ENCODE assay signal across 9 cellular contexts in genomic region chr14:21267431-21267845, GRCh38. TPM values are rescaled to one million over a fixed set of nuclear protein-coding genes. Genes with fewer than 3 reads are reported as not detected.
A peak's percentile ranks its signal among the peaks of the same experiment; 100 is the strongest.
DNase-seq lines count a peak whose midpoint lies in the region; FAIRE-seq and TF ChIP-seq lines count a peak whose summit lies in the region.
"Had no signal": no experiment of that assay in that cellular context is flagged by ENCODE, and none has a peak within 500 bp of the region (broad histone marks: within the 10 kb centered on the region; RNA-seq: fewer than 3 reads in every experiment).

No MANE protein-coding gene starts in this region.

- no peak overlapping the region for H2BK12ac ChIP-seq in H1 (ENCODE audit: low read depth, low read length)

- TF ChIP-seq EP300 in H1 (IDR thresholded peaks at IDR 0.05; ENCODE audit: borderline replicate concordance in 1 of 2, low read depth in 2 of 2, low read length in 2 of 2), result no peak

- no peak overlapping the region for H2BK5ac ChIP-seq in H1 (ENCODE audit: low read depth, low read length)

- in situ Hi-C loops in GM13977 (cut with MboI; ENCODE audit: low pct_unique_long_range_greater_than_20kb, low sequenced_read_pairs, unreplicated experiment), result no loop called here

- peaks cover 3 to 10% (median 4%) of the 10 kb centered on the region in 4 experiments; a peak in 6 of 7 replicates for H3K4me1 ChIP-seq in H1 (replicated peaks in 1 of 4; ENCODE audit: control insufficient read depth in 3 of 4, insufficient read depth in 4 of 4, low read length in 3 of 4)
- H3K4me1 ChIP-seq in osteoblast (ENCODE audit: insufficient read depth, low read length), result peaks cover 51% of the 10 kb centered on the region

- no peaks in the 10 kb centered on the region for H3K27me3 ChIP-seq in H1 (replicated peaks in 1 of 4; ENCODE audit: control insufficient read depth in 3 of 4, extremely low read depth in 1 of 4, insufficient read depth in 3 of 4, low read length in 3 of 4)
- H3K27me3 ChIP-seq in osteoblast (ENCODE audit: insufficient read depth, low read length), result no peaks in the 10 kb centered on the region

- H3K36me3 ChIP-seq in H1 (ENCODE audit: control insufficient read depth in 2 of 4, insufficient read depth in 4 of 4, low read length in 3 of 4) (peaks cover 18 to 62% (median 42%) of the 10 kb centered on the region in 4 experiments), osteoblast (ENCODE audit: insufficient read depth, low read length) (peaks cover 53% of the 10 kb centered on the region)

- no peak overlapping the region for H4K91ac ChIP-seq in H1 (replicated peaks; ENCODE audit: insufficient read length, low read length)

- CTCF ChIA-PET in H1 (lab: Charles Lee; ENCODE audit: partially characterized antibody), result interaction anchor here (0.6 kb wide), 1 partner anchor 24 kb away, joined by 5 read pairs; no protein-coding TSS in a partner anchor

- no peak overlapping the region for H3K23ac ChIP-seq in H1 (ENCODE audit: insufficient read length)

- no peak for FAIRE-seq in H1 (lab: Jason Lieb, UNC)
- FAIRE-seq: islet of Langerhans had no signal

- no peak overlapping the region for H3K14ac ChIP-seq in H1 (ENCODE audit: insufficient read length)

- H2BK15ac ChIP-seq in H1 (ENCODE audit: low read length), result no peak overlapping the region

- H3K79me1 ChIP-seq in H1 (ENCODE audit: low read depth, low read length), result no peaks in the 10 kb centered on the region

- no peak overlapping the region for H2AK5ac ChIP-seq in H1 (ENCODE audit: low read depth, low read length)

- no peak overlapping the region for H4K5ac ChIP-seq in H1 (ENCODE audit: insufficient read length, low read depth, low read length)

- H3K4ac ChIP-seq in H1 (replicated peaks; ENCODE audit: insufficient read length, low read depth, low read length), result no peak overlapping the region

- peak overlapping the region; percentile 81 to 100 (median 100) for H3K4me3 ChIP-seq in H1 (ENCODE audit: extremely low read depth in 1 of 4, insufficient read depth in 2 of 4, low read depth in 3 of 4, low read length in 4 of 4)
- peak overlapping the region; percentile 100 for H3K4me3 ChIP-seq in osteoblast (ENCODE audit: insufficient read depth, low read length)

- H4K8ac ChIP-seq in H1 (ENCODE audit: extremely low read depth, insufficient read depth, low read length), result no peak overlapping the region

- POLR2A ChIA-PET in H1 (lab: Charles Lee; ENCODE audit: partially characterized antibody), result interaction anchor here (0.6 to 17.3 kb wide), 25 partner anchors 8 to 299 kb away, joined by 3 to 836 read pairs (median 5); no protein-coding TSS in a partner anchor

- TF ChIP-seq POLR2A in H1 (IDR thresholded peaks at IDR 0.05; ENCODE audit: control extremely low read depth in 1 of 2, low read depth in 2 of 2, low read length in 2 of 2), result peak; percentile 29; a peak in 2 of 3 replicates

- H3K79me2 ChIP-seq in H1 (ENCODE audit: control insufficient read depth in 1 of 2, insufficient read depth in 2 of 2, low read length in 2 of 2) (peaks cover 59 to 69% of the 10 kb centered on the region in 2 experiments), osteoblast (ENCODE audit: insufficient read depth, low read length) (peaks cover 68% of the 10 kb centered on the region)

- H4K20me1 ChIP-seq in H1 (replicated peaks in 1 of 2; ENCODE audit: control insufficient read depth in 1 of 2, insufficient read depth in 2 of 2, low read length in 2 of 2) (peaks cover 37 to 43% of the 10 kb centered on the region in 2 experiments), osteoblast (ENCODE audit: insufficient read depth, low read length) (peaks cover 63% of the 10 kb centered on the region)

- no peak overlapping the region for H2AFZ ChIP-seq in H1 (ENCODE audit: low read length)
- no peak overlapping the region for H2AFZ ChIP-seq in osteoblast (ENCODE audit: low read length)

- H2BK20ac ChIP-seq in H1 (ENCODE audit: low read length), result no peak overlapping the region

- H3K18ac ChIP-seq in H1 (ENCODE audit: extremely low read depth, low read length), result no peak overlapping the region

- no peak for TF ChIP-seq RAD21 in H1 (IDR thresholded peaks at IDR 0.05 in 1 of 2, conservative IDR thresholded peaks at IDR 0.05 in 1 of 2; ENCODE audit: low read depth in 2 of 2, low read length in 2 of 2)

- TF ChIP-seq CTCF in H1 (IDR thresholded peaks at IDR 0.05; ENCODE audit: control extremely low read depth in 1 of 3, insufficient read depth in 1 of 3, low read depth in 1 of 3, low read length in 3 of 3), result no peak
- no peak for TF ChIP-seq CTCF in osteoblast (IDR thresholded peaks at IDR 0.05; ENCODE audit: extremely low read depth, low read depth, low read length)
- no peak for TF ChIP-seq CTCF in GM13977 (IDR thresholded peaks at IDR 0.05; ENCODE audit: extremely low read depth, insufficient read depth, missing control alignments)

- H3K4me2 ChIP-seq in H1 (ENCODE audit: insufficient read depth in 1 of 2, low read depth in 2 of 2, low read length in 2 of 2), result peak overlapping the region; percentile 66 to 83
- H3K4me2 ChIP-seq in osteoblast (ENCODE audit: insufficient read depth, low read length), result peak overlapping the region; percentile 93

- no peaks in the 10 kb centered on the region; the same call in 1 of the 2 replicates for H3K23me2 ChIP-seq in H1 (ENCODE audit: low read depth, low read length)

- H3K9ac ChIP-seq in H1 (replicated peaks in 1 of 4; ENCODE audit: extremely low read depth in 1 of 4, low read depth in 3 of 4, low read length in 3 of 4), result peak overlapping the region in 3 of 4 experiments; percentile 58 to 100 (median 81); a peak in 5 of 7 replicates

- peak; percentile 7 for DNase-seq in EH (ENCODE audit: low read depth)
- peak; percentile 61 for DNase-seq in NCI-H82 (lab: John Stamatoyannopoulos, UW)
- DNase-seq in H1 (ENCODE audit: low read depth in 1 of 2, low spot score in 2 of 2), result peak in 1 of 2 experiments; percentile 17
- no peak for DNase-seq in osteoblast (ENCODE audit: insufficient read length, low spot score, missing footprints)
- no peak for DNase-seq in NCI-H748 (lab: John Stamatoyannopoulos, UW; ENCODE audit: unreplicated experiment)
- DNase-seq in kidney glomerular epithelial cell (lab: John Stamatoyannopoulos, UW), result no peak
- DNase-seq in iPS-NIHi11 (ENCODE audit: low spot score), result no peak
- DNase-seq in GM13977 (ENCODE audit: low spot score), result no peak

- no peak overlapping the region for H3K56ac ChIP-seq in H1 (replicated peaks; ENCODE audit: insufficient read length, low read depth, low read length)

- H2BK120ac ChIP-seq in H1 (replicated peaks; ENCODE audit: low read depth, low read length), result no peak overlapping the region

- no peaks in the 10 kb centered on the region for H3K9me3 ChIP-seq in H1 (ENCODE audit: insufficient read depth in 2 of 2, low read depth in 1 of 2, low read length in 1 of 2)
- no peaks in the 10 kb centered on the region for H3K9me3 ChIP-seq in osteoblast (ENCODE audit: low read depth, low read length)

- H3K27ac ChIP-seq in H1 (ENCODE audit: low read depth, low read length) (no peak overlapping the region), osteoblast (ENCODE audit: low read depth, low read length) (peak overlapping the region; percentile 100)

- WGBS in H1 (ENCODE audit: extremely low coverage in 1 of 2, insufficient coverage in 1 of 2, insufficient read length in 1 of 2, insufficient replicate concordance in 2 of 2, low coverage in 1 of 2, low lambda C conversion rate in 2 of 2, missing lambda C conversion rate in 1 of 2), 2 experiments, result 20% methylated on average over 10 of the region's 10 CpGs; no CpG with 5 or more reads in 1 of the 2 experiments

TF ChIP-seq in H1, 55 proteins besides CTCF, POLR2A, EP300 and RAD21:
- TF ChIP-seq CHD1 (IDR thresholded peaks at IDR 0.05; ENCODE audit: low read depth, low read length) (0 out of 2 replicates have a peak, but pooled peaks have one; percentile 20), BRCA1 (IDR thresholded peaks at IDR 0.05; ENCODE audit: low read depth, low read length) (no peak)

RNA-seq across cellular contexts. Expression of gene HNRNPC, which starts 1.8 kb away (rescaled TPM):
- total RNA-seq in H1 (2021; fragmentation: NEBNext Ultra II Directional; extraction: Animal tissue kit (Norgen Biotek cat#: 25700)), result 1,203 and 1,207 TPM in 2 replicates
- 517 and 781 TPM in 2 replicates for polyA plus RNA-seq in H1 (2011; rRNA removed)
- polyA plus RNA-seq in H1 (2011; cell fraction: cytosol; rRNA removed), result 991 TPM
- polyA plus RNA-seq in H1 (2011; cell fraction: nucleus; rRNA removed), result 525 TPM
- 1,009 to 1,132 TPM (median 1,111 TPM) in 4 replicates for polyA plus RNA-seq in H1 (2012, experiment 1 of 2)
- polyA plus RNA-seq in H1 (2012, experiment 2 of 2), result 778 TPM
- 1,012 TPM for polyA plus RNA-seq in H1 (2013, experiment 1 of 2)
- polyA plus RNA-seq in H1 (2013, experiment 2 of 2), result 1,024 TPM
- 1,077 and 1,234 TPM in 2 replicates for polyA minus RNA-seq in H1 (2011; rRNA and poly(A)+ RNA removed)
- polyA minus RNA-seq in H1 (2011; cell fraction: cytosol; rRNA and poly(A)+ RNA removed), result 399 TPM
- 779 TPM for polyA minus RNA-seq in H1 (2011; cell fraction: nucleus; rRNA and poly(A)+ RNA removed)
- total RNA-seq in osteoblast, result 402 and 446 TPM in 2 replicates

RNA-seq across cellular contexts. Expression of gene RPGRIP1, which starts 12.4 kb away (rescaled TPM):
- 0.63 and 0.65 TPM in 2 replicates for total RNA-seq in H1 (2021; fragmentation: NEBNext Ultra II Directional; extraction: Animal tissue kit (Norgen Biotek cat#: 25700))
- 0.35 and 0.36 TPM in 2 replicates for polyA plus RNA-seq in H1 (2011; rRNA removed)
- polyA plus RNA-seq in H1 (2011; cell fraction: cytosol; rRNA removed), result 0.72 TPM
- 2.9 TPM for polyA plus RNA-seq in H1 (2011; cell fraction: nucleus; rRNA removed)
- 0.42 to 1.3 TPM (median 0.80 TPM) in 4 replicates for polyA plus RNA-seq in H1 (2012, experiment 1 of 2)
- not detected for polyA plus RNA-seq in H1 (2012, experiment 2 of 2)
- polyA plus RNA-seq in H1 (2013, experiment 1 of 2), result 0.41 TPM
- 0.57 TPM for polyA plus RNA-seq in H1 (2013, experiment 2 of 2)
- polyA minus RNA-seq in H1 (2011; rRNA and poly(A)+ RNA removed), result 0.39 and 0.73 TPM in 2 replicates
- polyA minus RNA-seq in H1 (2011; cell fraction: cytosol; rRNA and poly(A)+ RNA removed), result 0.66 TPM
- polyA minus RNA-seq in H1 (2011; cell fraction: nucleus; rRNA and poly(A)+ RNA removed), result 1.4 TPM
- under 0.01 TPM in 1 of 2 replicates, not detected in the other for total RNA-seq in osteoblast

Comparison
In these comparisons a context has a peak if more than half of its experiments do, and no peak if none do; other contexts are left out.
1. DNase-seq: peak in EH (single experiment) and NCI-H82 (single experiment); none in osteoblast (single experiment), NCI-H748 (single experiment), kidney glomerular epithelial cell (single experiment), iPS-NIHi11 (single experiment) and GM13977 (single experiment).